In the genomic region with DNA sequence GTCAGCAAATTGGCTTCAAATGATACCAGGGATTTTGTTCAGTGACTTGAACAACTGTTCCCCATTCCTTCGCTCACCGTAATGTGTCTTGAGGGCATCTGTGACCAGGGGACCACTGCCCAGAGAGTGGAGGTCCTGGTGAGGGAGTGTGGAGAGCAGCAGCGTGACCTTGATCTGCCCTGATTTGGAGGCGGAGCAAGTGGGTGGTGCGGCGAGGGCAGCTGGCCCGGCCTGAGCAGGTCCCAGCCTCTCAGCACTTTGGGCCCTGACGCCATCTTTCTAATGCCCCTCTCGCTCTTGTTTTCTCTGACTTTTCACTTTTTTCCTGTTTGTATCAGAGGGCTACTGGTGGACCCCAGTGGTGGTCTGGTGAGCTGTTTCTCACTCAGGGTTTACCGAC, we compare ENCODE assay signal across 22 cellular contexts. TPM values are rescaled to one million over a fixed set of nuclear protein-coding genes. Genes with fewer than 3 reads are reported as not detected.
DNase-seq lines count a peak whose midpoint lies in the region; FAIRE-seq and TF ChIP-seq lines count a peak whose summit lies in the region.
"Had no signal": no experiment of that assay in that cellular context is flagged by ENCODE, and none has a peak within 500 bp of the region (broad histone marks: within the 10 kb centered on the region; RNA-seq: fewer than 3 reads in every experiment).

No MANE protein-coding gene starts in this region.

- no peak overlapping the region for H3K14ac ChIP-seq in H1 (ENCODE audit: insufficient read length)

- H3K27me3 Mint-ChIP-seq in CD8-positive, alpha-beta memory T cell, result no peaks in the 10 kb centered on the region
- H3K27me3 Mint-ChIP-seq: CD4-positive, CD25-positive, alpha-beta regulatory T cell had no signal

- no peaks in the 10 kb centered on the region for H3K9me3 Mint-ChIP-seq in CD8-positive, alpha-beta memory T cell

- no peak overlapping the region for H3K18ac ChIP-seq in H1 (ENCODE audit: extremely low read depth, low read length)

- no peak overlapping the region for H2AK5ac ChIP-seq in H1 (ENCODE audit: low read depth, low read length)

- FAIRE-seq in H1 (lab: Jason Lieb, UNC) (no peak), GM12892 (lab: Jason Lieb, UNC) (no peak)
- FAIRE-seq: GM18507, GM19239, K562 had no signal

- no peak overlapping the region for H3K4me3 Mint-ChIP-seq in CD8-positive, alpha-beta memory T cell
- H3K4me3 Mint-ChIP-seq: CD4-positive, CD25-positive, alpha-beta regulatory T cell had no signal

- H2AFZ ChIP-seq in H1 (ENCODE audit: low read length) (no peak overlapping the region), GM23248 (no peak overlapping the region)

- H3F3A ChIP-seq in GM23248 (ENCODE audit: insufficient read depth), result no peaks in the 10 kb centered on the region

- H3K36me3 ChIP-seq in CD8-positive, alpha-beta memory T cell (ENCODE audit: insufficient read depth, low read length), result peaks cover 45% of the 10 kb centered on the region
- H3K36me3 ChIP-seq in H1 (ENCODE audit: control insufficient read depth in 2 of 4, insufficient read depth in 4 of 4, low read length in 3 of 4) (peaks cover 0 to 2% (median 0%) of the 10 kb centered on the region in 4 experiments; a peak in 1 of 8 replicates), ascending aorta (peaks cover 3 to 49% of the 10 kb centered on the region in 2 donors), GM23248 (ENCODE audit: low read depth) (peaks cover 16% of the 10 kb centered on the region; the same call in 1 of the 2 replicates)

- no peak overlapping the region for H2BK120ac ChIP-seq in H1 (replicated peaks; ENCODE audit: low read depth, low read length)

- H4K5ac ChIP-seq in H1 (ENCODE audit: insufficient read length, low read depth, low read length), result no peak overlapping the region

- POLR2A ChIA-PET in CD8-positive, alpha-beta memory T cell (lab: Charles Lee), result no interaction called here
- POLR2A ChIA-PET in H1 (lab: Charles Lee; ENCODE audit: partially characterized antibody), result interaction anchor here (0.7 kb wide), 1 partner anchor 8 kb away, joined by 4 read pairs; no protein-coding TSS in a partner anchor

- H3K9me3 ChIP-seq in CD8-positive, alpha-beta memory T cell (ENCODE audit: low read length), result no peaks in the 10 kb centered on the region
- H3K9me3 ChIP-seq in H1 (ENCODE audit: insufficient read depth in 2 of 2, low read depth in 1 of 2, low read length in 1 of 2), result no peaks in the 10 kb centered on the region
- H3K9me3 ChIP-seq in ascending aorta, result no peaks in the 10 kb centered on the region
- no peaks in the 10 kb centered on the region for H3K9me3 ChIP-seq in GM23248 (ENCODE audit: low read depth)
- H3K9me3 ChIP-seq: BE2C, HAP-1, MG63, SJCRH30 had no signal

- no peak overlapping the region for H4K91ac ChIP-seq in H1 (replicated peaks; ENCODE audit: insufficient read length, low read length)

- H3K23me2 ChIP-seq in H1 (ENCODE audit: low read depth, low read length), result no peaks in the 10 kb centered on the region

- peaks cover 24 to 90% (median 26%) of the 10 kb centered on the region in 3 donors for H3K36me3 Mint-ChIP-seq in CD8-positive, alpha-beta memory T cell

- no peak for DNase-seq in CD8-positive, alpha-beta memory T cell
- DNase-seq in H1 (ENCODE audit: low read depth in 1 of 2, low spot score in 2 of 2) (no peak), left kidney (ENCODE audit: low read depth, low spot score) (peak; percentile 9), ascending aorta (ENCODE audit: low spot score in 2 of 2) (no peak), GM23248 (no peak), NCI-H1694 (lab: John Stamatoyannopoulos, UW) (no peak), GM12892 (ENCODE audit: insufficient read length) (no peak)
- DNase-seq: BE2C; CD4-positive, CD25-positive, alpha-beta regulatory T cell; DND-41; MG63; NCI-H1048; NCI-H1417 treated with DMSO at 0.1 percent for 48 hours; NCI-H187 treated with DMSO at 0.1 percent for 48 hours; NCI-H69; NK-92 treated with Interleukin-12 subunit alpha and Interleukin-12 subunit beta, amount 100 ng/mL, for 24 hours; SJCRH30 had no signal

- H3K9ac ChIP-seq in H1 (replicated peaks in 1 of 4; ENCODE audit: extremely low read depth in 1 of 4, low read depth in 3 of 4, low read length in 3 of 4), result no peak overlapping the region
- no peak overlapping the region for H3K9ac ChIP-seq in GM23248

- H3K9me2 ChIP-seq in GM23248 (ENCODE audit: insufficient read depth), result no peaks in the 10 kb centered on the region

- no peak overlapping the region for H3K4me3 ChIP-seq in CD8-positive, alpha-beta memory T cell (ENCODE audit: low read length)
- H3K4me3 ChIP-seq in H1 (ENCODE audit: extremely low read depth in 1 of 4, insufficient read depth in 2 of 4, low read depth in 3 of 4, low read length in 4 of 4), result no peak overlapping the region
- H3K4me3 ChIP-seq in ascending aorta, result no peak overlapping the region
- no peak overlapping the region for H3K4me3 ChIP-seq in GM23248
- H3K4me3 ChIP-seq: HAP-1, K562, MG63, SJCRH30 had no signal

- peak overlapping the region in 6 of 8 donors; percentile 1 to 94 (median 59) for H3K27ac Mint-ChIP-seq in CD8-positive, alpha-beta memory T cell

- no peak for TF ChIP-seq RAD21 in H1 (IDR thresholded peaks at IDR 0.05 in 1 of 2, conservative IDR thresholded peaks at IDR 0.05 in 1 of 2; ENCODE audit: low read depth in 2 of 2, low read length in 2 of 2)

- H3K79me2 ChIP-seq in H1 (ENCODE audit: control insufficient read depth in 1 of 2, insufficient read depth in 2 of 2, low read length in 2 of 2), result no peaks in the 10 kb centered on the region
- peaks cover 76% of the 10 kb centered on the region for H3K79me2 ChIP-seq in GM23248 (ENCODE audit: insufficient read depth)

- H3K27ac ChIP-seq in C4-2B (peak overlapping the region; percentile 67), H1 (ENCODE audit: low read depth, low read length) (no peak overlapping the region), ascending aorta (no peak overlapping the region), GM23248 (no peak overlapping the region)
- no peak overlapping the region for H3K27ac ChIP-seq in CD8-positive, alpha-beta memory T cell (ENCODE audit: low read depth, low read length)
- H3K27ac ChIP-seq: SJCRH30 had no signal

- no peak overlapping the region for H2BK12ac ChIP-seq in H1 (ENCODE audit: low read depth, low read length)

- no peak overlapping the region for H2BK20ac ChIP-seq in H1 (ENCODE audit: low read length)

- H4K20me1 ChIP-seq in H1 (replicated peaks in 1 of 2; ENCODE audit: control insufficient read depth in 1 of 2, insufficient read depth in 2 of 2, low read length in 2 of 2) (peaks cover 0 to 6% of the 10 kb centered on the region in 2 experiments), GM23248 (ENCODE audit: insufficient read depth) (no peaks in the 10 kb centered on the region)

- H3K4me2 ChIP-seq in H1 (ENCODE audit: insufficient read depth in 1 of 2, low read depth in 2 of 2, low read length in 2 of 2) (no peak overlapping the region), GM23248 (ENCODE audit: unreplicated experiment) (no peak overlapping the region)

- peaks cover 27 to 32% (median 27%) of the 10 kb centered on the region in 3 donors for H3K4me1 Mint-ChIP-seq in CD8-positive, alpha-beta memory T cell

- CTCF ChIA-PET in CD8-positive, alpha-beta memory T cell (lab: Charles Lee), result no interaction called here
- CTCF ChIA-PET in H1 (lab: Charles Lee; ENCODE audit: partially characterized antibody), result interaction anchor here (0.7 to 0.8 kb wide), 2 partner anchors 9 to 13 kb away, joined by 3 read pairs; no protein-coding TSS in a partner anchor

- TF ChIP-seq CTCF in C4-2B (conservative IDR thresholded peaks at IDR 0.05) (no peak), H1 (IDR thresholded peaks at IDR 0.05; ENCODE audit: control extremely low read depth in 1 of 3, insufficient read depth in 1 of 3, low read depth in 1 of 3, low read length in 3 of 3) (no peak), ascending aorta (IDR thresholded peaks at IDR 0.05) (no peak)

- no peak overlapping the region for H2BK5ac ChIP-seq in H1 (ENCODE audit: low read depth, low read length)

- WGBS in H1 (ENCODE audit: extremely low coverage in 1 of 2, insufficient coverage in 1 of 2, insufficient read length in 1 of 2, insufficient replicate concordance in 2 of 2, low coverage in 1 of 2, low lambda C conversion rate in 2 of 2, missing lambda C conversion rate in 1 of 2), 2 experiments, result 90% methylated on average over 10 of the region's 10 CpGs; no CpG with 5 or more reads in 1 of the 2 experiments
- WGBS in GM23248 (ENCODE audit: low coverage in 1 of 2, low lambda C conversion rate in 2 of 2, missing lambda C conversion rate in 2 of 2), 2 experiments, result 94 to 95% methylated on average over 10 of the region's 10 CpGs

- intact Hi-C loops in ascending aorta (cut with DNase I), result no loop called here

- no peak for TF ChIP-seq EP300 in H1 (IDR thresholded peaks at IDR 0.05; ENCODE audit: borderline replicate concordance in 1 of 2, low read depth in 2 of 2, low read length in 2 of 2)

- H3K4me1 ChIP-seq in CD8-positive, alpha-beta memory T cell (ENCODE audit: insufficient read depth, low read length), result no peaks in the 10 kb centered on the region
- H3K4me1 ChIP-seq in H1 (replicated peaks in 1 of 4; ENCODE audit: control insufficient read depth in 3 of 4, insufficient read depth in 4 of 4, low read length in 3 of 4), result peaks cover 0 to 2% (median 0%) of the 10 kb centered on the region in 4 experiments; a peak in 1 of 7 replicates
- no peaks in the 10 kb centered on the region for H3K4me1 ChIP-seq in ascending aorta
- H3K4me1 ChIP-seq in GM23248 (ENCODE audit: insufficient read depth), result no peaks in the 10 kb centered on the region
- H3K4me1 ChIP-seq: BE2C, HAP-1, SJCRH30 had no signal

- no peaks in the 10 kb centered on the region for H3K27me3 ChIP-seq in CD8-positive, alpha-beta memory T cell (ENCODE audit: insufficient read depth, low read length, poor library complexity, severe bottlenecking)
- H3K27me3 ChIP-seq in H1 (replicated peaks in 1 of 4; ENCODE audit: control insufficient read depth in 3 of 4, extremely low read depth in 1 of 4, insufficient read depth in 3 of 4, low read length in 3 of 4) (no peaks in the 10 kb centered on the region), ascending aorta (no peaks in the 10 kb centered on the region), GM23248 (replicated peaks; ENCODE audit: insufficient read depth) (no peaks in the 10 kb centered on the region)
- H3K27me3 ChIP-seq: BE2C, MG63, SJCRH30 had no signal

- H2BK15ac ChIP-seq in H1 (ENCODE audit: low read length), result no peak overlapping the region

- no peak overlapping the region for H3K56ac ChIP-seq in H1 (replicated peaks; ENCODE audit: insufficient read length, low read depth, low read length)

- TF ChIP-seq POLR2A in H1 (IDR thresholded peaks at IDR 0.05; ENCODE audit: control extremely low read depth in 1 of 2, low read depth in 2 of 2, low read length in 2 of 2), result no peak
- TF ChIP-seq POLR2A in GM12892 (IDR thresholded peaks at IDR 0.05; ENCODE audit: low read depth, low read length), result no peak

- in situ Hi-C loops in GM23248 (cut with MboI), result no loop called here

- no peaks in the 10 kb centered on the region for H3K79me1 ChIP-seq in H1 (ENCODE audit: low read depth, low read length)

- H3K4ac ChIP-seq in H1 (replicated peaks; ENCODE audit: insufficient read length, low read depth, low read length), result no peak overlapping the region

- H3K23ac ChIP-seq in H1 (ENCODE audit: insufficient read length), result peak overlapping the region; percentile 47

- H4K8ac ChIP-seq in H1 (ENCODE audit: extremely low read depth, insufficient read depth, low read length), result peak overlapping the region; percentile 35; the same call in 1 of the 2 replicates

RNA-seq across cellular contexts. Expression of gene DIP2A, which starts 31.1 kb away (rescaled TPM):
- 10 to 100 TPM; 29.7 to 29.9 TPM for total RNA-seq in CD8-positive, alpha-beta memory T cell
- polyA plus RNA-seq in CD8-positive, alpha-beta memory T cell, result 32.6 TPM
- 24.4 and 27.1 TPM in 2 replicates for total RNA-seq in H1 (2021; fragmentation: NEBNext Ultra II Directional; extraction: Animal tissue kit (Norgen Biotek cat#: 25700))
- polyA plus RNA-seq in H1 (2011; rRNA removed) (16.0 and 23.2 TPM in 2 replicates), GM23248 (2016; fragmentation: Nextera tagmentation; extraction: Ambion mirVana) (9.8 and 12.5 TPM in 2 replicates)
- 26.8 TPM for polyA plus RNA-seq in H1 (2011; cell fraction: cytosol; rRNA removed)
- 86.2 TPM for polyA plus RNA-seq in H1 (2011; cell fraction: nucleus; rRNA removed)
- 17.7 to 23.0 TPM (median 21.3 TPM) in 4 replicates for polyA plus RNA-seq in H1 (2012, experiment 1 of 2)
- 5.8 TPM for polyA plus RNA-seq in H1 (2012, experiment 2 of 2)
- polyA plus RNA-seq in H1 (2013, experiment 1 of 2), result 11.7 TPM
- polyA plus RNA-seq in H1 (2013, experiment 2 of 2), result 10.8 TPM
- 35.7 and 43.9 TPM in 2 replicates for polyA minus RNA-seq in H1 (2011; rRNA and poly(A)+ RNA removed)
- polyA minus RNA-seq in H1 (2011; cell fraction: cytosol; rRNA and poly(A)+ RNA removed), result 31.7 TPM
- 62.1 TPM for polyA minus RNA-seq in H1 (2011; cell fraction: nucleus; rRNA and poly(A)+ RNA removed)
- 72.8 TPM for total RNA-seq in ascending aorta
- total RNA-seq in GM23248 (2014; rRNA removed; shearing (Covaris generic)), result 13.1 and 14.3 TPM in 2 replicates
- 20.8 TPM for polyA plus RNA-seq in GM12892 (2012; ENCODE audit: missing spikeins)
